Comparison of ENCODE assay signal across 15 cellular contexts in the genomic region with DNA sequence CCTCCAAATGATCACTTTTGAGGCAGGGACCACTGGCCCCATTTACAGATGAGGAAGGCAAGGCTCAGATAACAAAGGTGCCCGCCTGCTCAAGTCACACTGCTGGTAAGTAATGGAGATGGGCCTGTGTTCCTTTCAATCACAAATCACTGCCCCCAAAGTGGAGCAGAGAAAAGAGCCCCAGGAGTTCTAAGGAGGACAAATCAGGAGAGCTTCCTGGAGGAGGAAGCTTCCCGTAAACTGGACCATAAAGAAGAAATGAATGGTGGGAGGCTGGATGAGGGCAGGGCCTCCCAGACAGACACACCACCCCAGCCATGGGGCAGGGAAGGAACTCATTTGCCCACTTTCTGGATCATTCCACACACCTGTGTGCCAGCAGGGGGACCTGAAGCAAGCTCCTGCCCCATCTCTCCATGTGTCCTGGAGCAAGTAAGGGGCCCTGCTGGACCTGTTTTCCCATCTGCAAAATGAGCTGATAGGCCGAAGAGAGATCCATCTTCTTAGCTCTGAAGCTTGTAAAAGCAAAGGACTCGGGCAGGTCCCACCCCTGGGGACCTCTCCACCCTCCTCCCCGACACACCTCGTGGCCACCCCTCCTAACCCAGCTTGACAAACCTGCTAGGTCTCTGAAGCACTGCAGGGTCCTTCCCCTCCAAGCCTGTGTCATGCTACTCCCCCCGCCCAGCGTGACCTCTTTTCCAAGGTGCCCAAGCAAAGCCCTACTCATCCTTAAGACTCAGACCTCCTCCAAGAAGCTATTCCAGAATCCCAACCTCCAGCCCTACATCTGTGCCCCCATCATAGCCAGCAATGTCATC. TPM values are rescaled to one million over a fixed set of nuclear protein-coding genes. Genes with fewer than 3 reads are reported as not detected.
DNase-seq lines count a peak whose midpoint lies in the region; ATAC-seq, FAIRE-seq and TF ChIP-seq lines count a peak whose summit lies in the region.
"Had no signal": no experiment of that assay in that cellular context is flagged by ENCODE, and none has a peak within 500 bp of the region (broad histone marks: within the 10 kb centered on the region; RNA-seq: fewer than 3 reads in every experiment).

No MANE protein-coding gene starts in this region.

- peak overlapping the region; percentile 55 to 92 for H3K4me3 Mint-ChIP-seq in CD14-positive monocyte
- H3K4me3 Mint-ChIP-seq in activated CD4-positive, alpha-beta memory T cell treated with anti-CD3 and anti-CD28 coated beads, Interleukin-2, amount 10 ng/mL, durations not matched to agents 7 days and 5 days, result no peak overlapping the region

- peaks cover 0 to 5% (median 0%) of the 10 kb centered on the region in 3 donors for H3K27me3 Mint-ChIP-seq in CD14-positive monocyte (ENCODE audit: low read depth in 3 of 3)
- no peaks in the 10 kb centered on the region for H3K27me3 Mint-ChIP-seq in activated CD4-positive, alpha-beta memory T cell treated with anti-CD3 and anti-CD28 coated beads, Interleukin-2, amount 10 ng/mL, durations not matched to agents 7 days and 5 days

- no peak for ATAC-seq in GM18502 (IDR thresholded peaks at IDR 0.05; ENCODE audit: poor library complexity, unreplicated experiment)
- ATAC-seq: PC-3 had no signal

- TF ChIP-seq CTCF in CD14-positive monocyte (IDR thresholded peaks at IDR 0.05), result no peak
- no peak for TF ChIP-seq CTCF in kidney (IDR thresholded peaks at IDR 0.05; ENCODE audit: borderline replicate concordance, extremely low read depth, insufficient read depth)

- DNase-seq in CD14-positive monocyte (ENCODE audit: low spot score), result no peak
- no peak for DNase-seq in GM12891 (ENCODE audit: insufficient read length, low spot score)
- no peak for DNase-seq in activated CD4-positive, alpha-beta memory T cell treated with anti-CD3 and anti-CD28 coated beads, Interleukin-2, amount 10 ng/mL, durations not matched to agents 7 days and 5 days
- peak; percentile 54 for DNase-seq in kidney
- DNase-seq in NCI-H1092 (lab: John Stamatoyannopoulos, UW), result no peak
- DNase-seq in GDM1 (lab: John Stamatoyannopoulos, UW), result no peak
- no peak for DNase-seq in medulla oblongata (ENCODE audit: extremely low spot score)
- DNase-seq: activated CD8-positive, alpha-beta memory T cell treated with anti-CD3 and anti-CD28 coated beads, Interleukin-2, amount 50 U/mL, for 4 hours; hippocampal formation; PC-3 had no signal

- H3K4me1 Mint-ChIP-seq in CD14-positive monocyte, result peaks cover 74% of the 10 kb centered on the region
- H3K4me1 Mint-ChIP-seq in activated CD4-positive, alpha-beta memory T cell treated with anti-CD3 and anti-CD28 coated beads, Interleukin-2, amount 10 ng/mL, durations not matched to agents 7 days and 5 days, result peaks cover 91% of the 10 kb centered on the region

- peak; percentile 26; the same call in 1 of the 2 replicates for TF ChIP-seq POLR2A in GM12891 (IDR thresholded peaks at IDR 0.05; ENCODE audit: low read depth, low read length)

- peaks cover 0 to 3% (median 0%) of the 10 kb centered on the region in 7 donors for H3K9me3 Mint-ChIP-seq in CD14-positive monocyte
- no peaks in the 10 kb centered on the region for H3K9me3 Mint-ChIP-seq in activated CD4-positive, alpha-beta memory T cell treated with anti-CD3 and anti-CD28 coated beads, Interleukin-2, amount 10 ng/mL, durations not matched to agents 7 days and 5 days

- CTCF ChIA-PET in activated CD4-positive, alpha-beta memory T cell treated with anti-CD3 and anti-CD28 coated beads, Interleukin-2, amount 10 ng/mL, durations not matched to agents 7 days and 5 days (lab: Charles Lee), result interaction anchor here (1.4 to 3.5 kb wide), 4 partner anchors 8 to 33 kb away, joined by 4 to 22 read pairs (median 6); no protein-coding TSS in a partner anchor

- no peak overlapping the region for H3K4me3 ChIP-seq in kidney (ENCODE audit: low read length in 2 of 2)
- H3K4me3 ChIP-seq: cardiac muscle cell had no signal

- FAIRE-seq in GM12891 (lab: Jason Lieb, UNC) (peak; percentile 56), kidney (lab: Jason Lieb, UNC) (no peak)

- H3K27ac ChIP-seq in kidney (ENCODE audit: low read depth in 2 of 2, low read length in 2 of 2), result no peak overlapping the region
- H3K27ac ChIP-seq: cardiac muscle cell had no signal

- H3K9ac ChIP-seq in kidney (ENCODE audit: low read length in 2 of 2), result no peak overlapping the region

- H3K4me1 ChIP-seq in kidney (ENCODE audit: control insufficient read depth in 1 of 2, insufficient read depth in 1 of 2, low read depth in 1 of 2, low read length in 2 of 2), result no peaks in the 10 kb centered on the region

- no peaks in the 10 kb centered on the region for H3K9me3 ChIP-seq in kidney (ENCODE audit: control insufficient read depth in 1 of 2, low read length in 2 of 2)

- H3K36me3 ChIP-seq in kidney (ENCODE audit: control insufficient read depth in 1 of 2, insufficient read depth in 2 of 2, low read length in 2 of 2), result no peaks in the 10 kb centered on the region
- H3K36me3 ChIP-seq: cardiac muscle cell had no signal

- intact Hi-C loops in CD14-positive monocyte (cut with micrococcal nuclease), result no loop called here
- intact Hi-C loops in kidney (cut with DNase I), result no loop called here

- H3K36me3 Mint-ChIP-seq in CD14-positive monocyte, result peaks cover 81 to 94% of the 10 kb centered on the region in 2 donors
- peaks cover 78% of the 10 kb centered on the region for H3K36me3 Mint-ChIP-seq in activated CD4-positive, alpha-beta memory T cell treated with anti-CD3 and anti-CD28 coated beads, Interleukin-2, amount 10 ng/mL, durations not matched to agents 7 days and 5 days (ENCODE audit: low read depth)

- POLR2A ChIA-PET in activated CD4-positive, alpha-beta memory T cell treated with anti-CD3 and anti-CD28 coated beads, Interleukin-2, amount 10 ng/mL, durations not matched to agents 7 days and 5 days (lab: Charles Lee), result interaction anchor here (1.1 to 12.3 kb wide), 3 partner anchors 6 to 15 kb away, joined by 4 to 341 read pairs (median 32); no protein-coding TSS in a partner anchor

- peak overlapping the region; percentile 68 to 100 (median 87) for H3K27ac Mint-ChIP-seq in CD14-positive monocyte
- peak overlapping the region; percentile 91 for H3K27ac Mint-ChIP-seq in activated CD4-positive, alpha-beta memory T cell treated with anti-CD3 and anti-CD28 coated beads, Interleukin-2, amount 10 ng/mL, durations not matched to agents 7 days and 5 days

TF ChIP-seq in GM12891, 5 proteins besides CTCF, POLR2A, EP300 and RAD21:
- TF ChIP-seq TAF1 (IDR thresholded peaks at IDR 0.05; ENCODE audit: low read depth, low read length) (no peak), POU2F2 (IDR thresholded peaks at IDR 0.05; ENCODE audit: low read depth, low read length) (no peak), POLR2AphosphoS5 (IDR thresholded peaks at IDR 0.05; ENCODE audit: low read depth, low read length) (no peak; the same call in 1 of the 2 replicates), SPI1 (IDR thresholded peaks at IDR 0.05; ENCODE audit: low read depth, low read length) (no peak), PAX5 (IDR thresholded peaks at IDR 0.05; ENCODE audit: insufficient read depth, low read length, severe bottlenecking) (no peak)
TF ChIP-seq in GM12891: peak in this region for 0.

RNA-seq across cellular contexts. Expression of gene LAPTM5, which starts 5.5 kb away (rescaled TPM):
- polyA plus RNA-seq in CD14-positive monocyte (1,000 to 10,000 TPM; 1,019 to 1,153 TPM), kidney (ENCODE audit: insufficient read depth, low read depth, low replicate concordance) (23.5 TPM)
- 479 TPM for polyA plus RNA-seq in GM12891 (2012; ENCODE audit: low read depth, missing spikeins)
- total RNA-seq in activated CD4-positive, alpha-beta memory T cell treated with anti-CD3 and anti-CD28 coated beads, Interleukin-2, amount 10 ng/mL, durations not matched to agents 7 days and 5 days, result 100 to 1,000 TPM; 481 to 482 TPM
- total RNA-seq in kidney, result 108 TPM
- total RNA-seq: osteocyte, PC-3 had no signal

RNA-seq across cellular contexts. Expression of gene MATN1, which starts 28.7 kb away (rescaled TPM):
- not detected for polyA plus RNA-seq in CD14-positive monocyte
- polyA plus RNA-seq in GM12891 (2012; ENCODE audit: low read depth, missing spikeins), result 0.65 TPM
- total RNA-seq in activated CD4-positive, alpha-beta memory T cell treated with anti-CD3 and anti-CD28 coated beads, Interleukin-2, amount 10 ng/mL, durations not matched to agents 7 days and 5 days, result not detected
- 0.13 TPM for total RNA-seq in kidney
- not detected for polyA plus RNA-seq in kidney (ENCODE audit: insufficient read depth, low read depth, low replicate concordance)
- total RNA-seq: epithelial cell of proximal tubule, lower leg skin, PC-3 had no signal
